Comparison of ENCODE assay signal across 7 cellular contexts in the genomic region with DNA sequence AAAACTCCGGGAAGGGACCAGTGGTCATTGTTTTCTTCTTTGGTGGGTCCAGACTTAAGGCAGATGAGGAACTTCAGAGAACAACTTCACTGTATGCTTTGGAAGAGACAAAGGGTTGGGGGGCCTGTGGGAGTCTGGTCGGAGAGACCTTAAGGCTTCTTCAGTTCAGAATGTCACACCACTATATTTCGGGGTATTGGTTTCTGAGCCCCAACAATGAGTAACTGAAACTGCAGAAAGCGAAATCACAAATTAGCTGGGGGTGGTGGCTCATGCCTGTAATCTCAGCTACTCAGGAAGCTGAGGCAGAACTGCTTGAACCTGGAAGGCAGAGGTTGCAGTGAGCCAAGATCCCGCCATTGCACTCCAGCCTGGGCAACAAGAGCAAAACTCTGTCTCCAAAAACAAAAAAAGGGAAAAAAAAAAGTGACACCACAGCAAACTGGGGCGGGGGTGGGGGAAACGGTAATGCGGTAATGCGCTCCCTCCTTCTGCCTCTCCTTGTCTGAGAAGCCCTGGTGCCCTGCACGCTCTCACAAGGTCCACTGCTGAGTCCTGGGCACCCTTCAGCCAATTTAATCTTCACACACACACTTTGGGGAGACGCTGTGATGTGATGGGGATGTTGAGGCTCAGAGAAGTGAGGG. TPM values are rescaled to one million over a fixed set of nuclear protein-coding genes. Genes with fewer than 3 reads are reported as not detected.
DNase-seq lines count a peak whose midpoint lies in the region; ATAC-seq, FAIRE-seq and TF ChIP-seq lines count a peak whose summit lies in the region.

No MANE protein-coding gene starts in this region.

- no peak for FAIRE-seq in H1 (lab: Jason Lieb, UNC)
- FAIRE-seq in urothelium cell line (lab: Jason Lieb, UNC), result no peak

- POLR2A ChIA-PET in H1 (lab: Charles Lee; ENCODE audit: partially characterized antibody), result interaction anchor here (0.8 to 1.9 kb wide), 7 partner anchors 10 to 127 kb away, joined by 4 to 9 read pairs (median 4); no protein-coding TSS in a partner anchor

- H3K27ac ChIP-seq in H1 (ENCODE audit: low read depth, low read length) (no peak overlapping the region), skeletal muscle tissue (ENCODE audit: low read depth, low read length) (no peak overlapping the region)

- H3K4ac ChIP-seq in H1 (replicated peaks; ENCODE audit: insufficient read length, low read depth, low read length), result peak overlapping the region; percentile 22

- 0 out of 2 replicates have a peak overlapping the region, but pooled peaks have one; percentile 83 for H2BK15ac ChIP-seq in H1 (ENCODE audit: low read length)

- peak overlapping the region; percentile 82 for H2BK12ac ChIP-seq in H1 (ENCODE audit: low read depth, low read length)

- no peak for TF ChIP-seq RAD21 in H1 (IDR thresholded peaks at IDR 0.05 in 1 of 2, conservative IDR thresholded peaks at IDR 0.05 in 1 of 2; ENCODE audit: low read depth in 2 of 2, low read length in 2 of 2)

- peaks cover 4 to 32% (median 25%) of the 10 kb centered on the region in 4 experiments for H3K4me1 ChIP-seq in H1 (replicated peaks in 1 of 4; ENCODE audit: control insufficient read depth in 3 of 4, insufficient read depth in 4 of 4, low read length in 3 of 4)
- H3K4me1 ChIP-seq in skeletal muscle tissue (ENCODE audit: control insufficient read depth in 3 of 3, insufficient read depth in 3 of 3, low read length in 3 of 3), result peaks cover 43 to 56% (median 46%) of the 10 kb centered on the region in 3 donors

- H3K14ac ChIP-seq in H1 (ENCODE audit: insufficient read length), result no peak overlapping the region

- H3K4me3 ChIP-seq in H1 (ENCODE audit: extremely low read depth in 1 of 4, insufficient read depth in 2 of 4, low read depth in 3 of 4, low read length in 4 of 4), result no peak overlapping the region
- H3K4me3 ChIP-seq in skeletal muscle tissue (ENCODE audit: low read length in 3 of 3), result peak overlapping the region; percentile 31 to 53 (median 49)

- H3K18ac ChIP-seq in H1 (ENCODE audit: extremely low read depth, low read length), result peak overlapping the region; percentile 95

- no peak for TF ChIP-seq EP300 in H1 (IDR thresholded peaks at IDR 0.05; ENCODE audit: borderline replicate concordance in 1 of 2, low read depth in 2 of 2, low read length in 2 of 2)

- peak overlapping the region; percentile 54; the same call in 1 of the 2 replicates for H4K8ac ChIP-seq in H1 (ENCODE audit: extremely low read depth, insufficient read depth, low read length)

- peak overlapping the region; percentile 62 for H2BK20ac ChIP-seq in H1 (ENCODE audit: low read length)

- peak overlapping the region; percentile 99; the same call in 1 of the 2 replicates for H2AFZ ChIP-seq in H1 (ENCODE audit: low read length)

- no peak overlapping the region for H3K56ac ChIP-seq in H1 (replicated peaks; ENCODE audit: insufficient read length, low read depth, low read length)

- TF ChIP-seq POLR2A in H1 (IDR thresholded peaks at IDR 0.05; ENCODE audit: control extremely low read depth in 1 of 2, low read depth in 2 of 2, low read length in 2 of 2), result no peak; a peak in 1 of 3 replicates

- no peaks in the 10 kb centered on the region for H3K36me3 ChIP-seq in H1 (ENCODE audit: control insufficient read depth in 2 of 4, insufficient read depth in 4 of 4, low read length in 3 of 4)
- no peaks in the 10 kb centered on the region for H3K36me3 ChIP-seq in skeletal muscle tissue (ENCODE audit: control insufficient read depth in 3 of 3, insufficient read depth in 3 of 3, low read length in 3 of 3)

- H3K9me3 ChIP-seq in H1 (ENCODE audit: insufficient read depth in 2 of 2, low read depth in 1 of 2, low read length in 1 of 2) (no peaks in the 10 kb centered on the region), skeletal muscle tissue (ENCODE audit: control insufficient read depth in 3 of 3, low read length in 3 of 3) (no peaks in the 10 kb centered on the region)

- peak overlapping the region; percentile 56 for H4K91ac ChIP-seq in H1 (replicated peaks; ENCODE audit: insufficient read length, low read length)

- peak overlapping the region; percentile 85 for H4K5ac ChIP-seq in H1 (ENCODE audit: insufficient read length, low read depth, low read length)

- peak overlapping the region; percentile 73; the same call in 1 of the 2 replicates for H2BK5ac ChIP-seq in H1 (ENCODE audit: low read depth, low read length)

- ATAC-seq in GM18868 (IDR thresholded peaks at IDR 0.05; ENCODE audit: unreplicated experiment) (peak; percentile 25), HG03045 (IDR thresholded peaks at IDR 0.05; ENCODE audit: unreplicated experiment) (peak; percentile 33), GM18870 (IDR thresholded peaks at IDR 0.05; ENCODE audit: unreplicated experiment) (no peak)

- H3K4me2 ChIP-seq in H1 (ENCODE audit: insufficient read depth in 1 of 2, low read depth in 2 of 2, low read length in 2 of 2), result peak overlapping the region; percentile 22 to 27; a peak in 2 of 4 replicates

- H3K79me2 ChIP-seq in H1 (ENCODE audit: control insufficient read depth in 1 of 2, insufficient read depth in 2 of 2, low read length in 2 of 2), result no peaks in the 10 kb centered on the region

- no peak overlapping the region for H2BK120ac ChIP-seq in H1 (replicated peaks; ENCODE audit: low read depth, low read length)

- H3K27me3 ChIP-seq in H1 (replicated peaks in 1 of 4; ENCODE audit: control insufficient read depth in 3 of 4, extremely low read depth in 1 of 4, insufficient read depth in 3 of 4, low read length in 3 of 4) (no peaks in the 10 kb centered on the region; a peak in 3 of 7 replicates), skeletal muscle tissue (ENCODE audit: control insufficient read depth in 3 of 3, insufficient read depth in 3 of 3, low read length in 3 of 3) (peaks cover 0 to 5% (median 0%) of the 10 kb centered on the region in 3 donors)

- no peaks in the 10 kb centered on the region for H4K20me1 ChIP-seq in H1 (replicated peaks in 1 of 2; ENCODE audit: control insufficient read depth in 1 of 2, insufficient read depth in 2 of 2, low read length in 2 of 2)

- DNase-seq in H1 (ENCODE audit: low read depth in 1 of 2, low spot score in 2 of 2), result no peak
- no peak for DNase-seq in urothelium cell line (ENCODE audit: low spot score)
- DNase-seq in H4 (ENCODE audit: low spot score), result no peak

- no peak overlapping the region for H3K23ac ChIP-seq in H1 (ENCODE audit: insufficient read length)

- peaks cover 4% of the 10 kb centered on the region; the same call in 1 of the 2 replicates for H3K23me2 ChIP-seq in H1 (ENCODE audit: low read depth, low read length)

- TF ChIP-seq CTCF in H1 (IDR thresholded peaks at IDR 0.05; ENCODE audit: control extremely low read depth in 1 of 3, insufficient read depth in 1 of 3, low read depth in 1 of 3, low read length in 3 of 3), result no peak

- WGBS in H1 (ENCODE audit: extremely low coverage in 1 of 2, insufficient coverage in 1 of 2, insufficient read length in 1 of 2, insufficient replicate concordance in 2 of 2, low coverage in 1 of 2, low lambda C conversion rate in 2 of 2, missing lambda C conversion rate in 1 of 2), 2 experiments, result 71% methylated on average over 10 of the region's 11 CpGs; no CpG with 5 or more reads in 1 of the 2 experiments

- CTCF ChIA-PET in H1 (lab: Charles Lee; ENCODE audit: partially characterized antibody), result interaction anchor here (0.6 to 22.5 kb wide), 23 partner anchors 10 to 311 kb away, joined by 3 to 975 read pairs (median 3); a partner anchor contains a TSS

- H3K9ac ChIP-seq in H1 (replicated peaks in 1 of 4; ENCODE audit: extremely low read depth in 1 of 4, low read depth in 3 of 4, low read length in 3 of 4) (no peak overlapping the region), skeletal muscle tissue (ENCODE audit: low read depth in 1 of 3, low read length in 3 of 3) (peak overlapping the region in 2 of 3 donors; percentile 25 to 51)

- no peaks in the 10 kb centered on the region for H3K79me1 ChIP-seq in H1 (ENCODE audit: low read depth, low read length)

- no peak overlapping the region; the same call in 1 of the 2 replicates for H2AK5ac ChIP-seq in H1 (ENCODE audit: low read depth, low read length)

RNA-seq across cellular contexts. Expression of a gene that starts 2.2 kb away (rescaled TPM):
- not detected in 2 replicates for total RNA-seq in H1 (2021; fragmentation: NEBNext Ultra II Directional; extraction: Animal tissue kit (Norgen Biotek cat#: 25700))
- not detected in 2 replicates for polyA plus RNA-seq in H1 (2011; rRNA removed)
- not detected for polyA plus RNA-seq in H1 (2011; cell fraction: cytosol; rRNA removed)
- polyA plus RNA-seq in H1 (2011; cell fraction: nucleus; rRNA removed), result not detected
- not detected in 4 replicates for polyA plus RNA-seq in H1 (2012, experiment 1 of 2)
- not detected for polyA plus RNA-seq in H1 (2012, experiment 2 of 2)
- 0.08 TPM for polyA plus RNA-seq in H1 (2013, experiment 1 of 2)
- 0.20 TPM for polyA plus RNA-seq in H1 (2013, experiment 2 of 2)
- polyA minus RNA-seq in H1 (2011; rRNA and poly(A)+ RNA removed), result not detected in 2 replicates
- not detected for polyA minus RNA-seq in H1 (2011; cell fraction: cytosol; rRNA and poly(A)+ RNA removed)
- not detected for polyA minus RNA-seq in H1 (2011; cell fraction: nucleus; rRNA and poly(A)+ RNA removed)
- total RNA-seq in skeletal muscle tissue, result 11.5 TPM
- not detected in 2 replicates for total RNA-seq in H4 (2014; rRNA removed; shearing (Covaris generic))

RNA-seq across cellular contexts. Expression of a gene that starts 7.7 kb away (rescaled TPM):
- total RNA-seq in H1 (2021; fragmentation: NEBNext Ultra II Directional; extraction: Animal tissue kit (Norgen Biotek cat#: 25700)), result 4.4 and 4.8 TPM in 2 replicates
- 12.2 and 14.6 TPM in 2 replicates for polyA plus RNA-seq in H1 (2011; rRNA removed)
- 22.4 TPM for polyA plus RNA-seq in H1 (2011; cell fraction: cytosol; rRNA removed)
- polyA plus RNA-seq in H1 (2011; cell fraction: nucleus; rRNA removed), result 13.2 TPM
- polyA plus RNA-seq in H1 (2012, experiment 1 of 2), result 6.8 to 14.9 TPM (median 10.7 TPM) in 4 replicates
- polyA plus RNA-seq in H1 (2012, experiment 2 of 2), result 8.0 TPM
- polyA plus RNA-seq in H1 (2013, experiment 1 of 2), result 6.2 TPM
- polyA plus RNA-seq in H1 (2013, experiment 2 of 2), result 5.9 TPM
- 0.88 and 3.1 TPM in 2 replicates for polyA minus RNA-seq in H1 (2011; rRNA and poly(A)+ RNA removed)
- polyA minus RNA-seq in H1 (2011; cell fraction: cytosol; rRNA and poly(A)+ RNA removed), result 3.0 TPM
- polyA minus RNA-seq in H1 (2011; cell fraction: nucleus; rRNA and poly(A)+ RNA removed), result 4.1 TPM
- 4.2 TPM for total RNA-seq in skeletal muscle tissue
- 1.7 and 2.2 TPM in 2 replicates for total RNA-seq in H4 (2014; rRNA removed; shearing (Covaris generic))

RNA-seq across cellular contexts. Expression of a gene that starts 8.7 kb away (rescaled TPM):
- total RNA-seq in H1 (2021; fragmentation: NEBNext Ultra II Directional; extraction: Animal tissue kit (Norgen Biotek cat#: 25700)), result 0.96 and 1.2 TPM in 2 replicates
- polyA plus RNA-seq in H1 (2011; rRNA removed), result 1.1 and 1.2 TPM in 2 replicates
- 3.0 TPM for polyA plus RNA-seq in H1 (2011; cell fraction: cytosol; rRNA removed)
- polyA plus RNA-seq in H1 (2011; cell fraction: nucleus; rRNA removed), result 2.9 TPM
- polyA plus RNA-seq in H1 (2012, experiment 1 of 2), result 0.52 to 2.5 TPM (median 2.0 TPM) in 4 replicates
- polyA plus RNA-seq in H1 (2012, experiment 2 of 2), result 0.93 TPM
- polyA plus RNA-seq in H1 (2013, experiment 1 of 2), result 2.1 TPM
- polyA plus RNA-seq in H1 (2013, experiment 2 of 2), result 1.8 TPM
- polyA minus RNA-seq in H1 (2011; rRNA and poly(A)+ RNA removed), result 2.3 and 2.7 TPM in 2 replicates
- polyA minus RNA-seq in H1 (2011; cell fraction: cytosol; rRNA and poly(A)+ RNA removed), result 1.1 TPM
- polyA minus RNA-seq in H1 (2011; cell fraction: nucleus; rRNA and poly(A)+ RNA removed), result 1.4 TPM
- total RNA-seq in skeletal muscle tissue, result 25.6 TPM
- 0.12 and 1.8 TPM in 2 replicates for total RNA-seq in H4 (2014; rRNA removed; shearing (Covaris generic))

RNA-seq across cellular contexts. Expression of a gene that starts 54.0 kb away (rescaled TPM):
- total RNA-seq in H1 (2021; fragmentation: NEBNext Ultra II Directional; extraction: Animal tissue kit (Norgen Biotek cat#: 25700)), result not detected in 2 replicates
- not detected in 2 replicates for polyA plus RNA-seq in H1 (2011; rRNA removed)
- not detected for polyA plus RNA-seq in H1 (2011; cell fraction: cytosol; rRNA removed)
- not detected for polyA plus RNA-seq in H1 (2011; cell fraction: nucleus; rRNA removed)
- polyA plus RNA-seq in H1 (2012, experiment 1 of 2), result not detected in 4 replicates
- polyA plus RNA-seq in H1 (2012, experiment 2 of 2), result not detected
- not detected for polyA plus RNA-seq in H1 (2013, experiment 1 of 2)
- not detected for polyA plus RNA-seq in H1 (2013, experiment 2 of 2)
- polyA minus RNA-seq in H1 (2011; rRNA and poly(A)+ RNA removed), result not detected in 2 replicates
- polyA minus RNA-seq in H1 (2011; cell fraction: cytosol; rRNA and poly(A)+ RNA removed), result not detected
- not detected for polyA minus RNA-seq in H1 (2011; cell fraction: nucleus; rRNA and poly(A)+ RNA removed)
- not detected for total RNA-seq in skeletal muscle tissue
- total RNA-seq in H4 (2014; rRNA removed; shearing (Covaris generic)), result not detected in 2 replicates

Comparison
In these comparisons a context has a peak if more than half of its experiments do, and no peak if none do; other contexts are left out.
1. H3K4me3 ChIP-seq: peak in skeletal muscle tissue (3 of 3); none in H1 (0 of 4).
2. H3K9ac ChIP-seq: peak in skeletal muscle tissue (2 of 3); none in H1 (0 of 4).
3. RNA of a gene that starts 2.2 kb away (total RNA-seq): 11.5 TPM in skeletal muscle tissue (single experiment); not detected in H1 and not detected in H4; every median in the first group is over 10 times any median in the second.